21 cellular contexts compared by ENCODE assay signal in genomic region chr10:132428486-132428885, GRCh38. TPM values are rescaled to one million over a fixed set of nuclear protein-coding genes. Genes with fewer than 3 reads are reported as not detected.
DNase-seq lines count a peak whose midpoint lies in the region; ATAC-seq, FAIRE-seq and TF ChIP-seq lines count a peak whose summit lies in the region.
"Had no signal": no experiment of that assay in that cellular context is flagged by ENCODE, and none has a peak within 500 bp of the region (broad histone marks: within the 10 kb centered on the region; RNA-seq: fewer than 3 reads in every experiment).

No MANE protein-coding gene starts in this region.

- intact Hi-C loops in kidney (cut with DNase I): no loop called here
- intact Hi-C loops in spleen (cut with DNase I; ENCODE audit: low total_unique reads): no loop called here
- intact Hi-C loops in activated CD8-positive, alpha-beta T cell treated with anti-CD3 and anti-CD28 coated beads for 36 hours (cut with micrococcal nuclease): no loop called here

- H3K27me3 ChIP-seq in BLaER1 (no peaks in the 10 kb centered on the region), spleen (replicated peaks in 1 of 7) (no peaks in the 10 kb centered on the region)
- H3K27me3 ChIP-seq: BE2C; BLaER1 treated with 17β-estradiol and CSF1 and Interleukin-3, amounts not matched to agents 10 nM and 100 nM had no signal

- no peak for ATAC-seq in activated CD8-positive, alpha-beta T cell treated with anti-CD3 and anti-CD28 coated beads for 36 hours

- POLR2A ChIA-PET in activated CD8-positive, alpha-beta T cell treated with anti-CD3 and anti-CD28 coated beads for 36 hours (lab: Charles Lee): no interaction called here

- H3K4me3 ChIP-seq in BLaER1 (no peak overlapping the region), kidney (ENCODE audit: low read length in 2 of 2) (no peak overlapping the region), spleen (no peak overlapping the region)
- H3K4me3 ChIP-seq: BLaER1 treated with 17β-estradiol and CSF1 and Interleukin-3, amounts not matched to agents 10 nM and 100 nM had no signal

- WGBS in spleen, 5 donors: 89 to 99% (median 97%) methylated on average over 9 to 11 of the region's 11 CpGs

- no peaks in the 10 kb centered on the region for H3K27me3 Mint-ChIP-seq in activated CD8-positive, alpha-beta T cell treated with anti-CD3 and anti-CD28 coated beads for 36 hours
- no peaks in the 10 kb centered on the region for H3K27me3 Mint-ChIP-seq in type B pancreatic cell
- H3K27me3 Mint-ChIP-seq: CD4-positive, alpha-beta T cell had no signal

- no peak for TF ChIP-seq POLR2A in spleen (IDR thresholded peaks at IDR 0.05)

- H3K9ac ChIP-seq in BLaER1 (no peak overlapping the region), kidney (ENCODE audit: low read length in 2 of 2) (peak overlapping the region in 1 of 2 donors; percentile 12)

- TF ChIP-seq CTCF in kidney (IDR thresholded peaks at IDR 0.05; ENCODE audit: borderline replicate concordance, extremely low read depth, insufficient read depth) (no peak), spleen (IDR thresholded peaks at IDR 0.05 in 8 of 11, conservative IDR thresholded peaks at IDR 0.05 in 3 of 11) (no peak), type B pancreatic cell (conservative IDR thresholded peaks at IDR 0.05) (no peak)
- no peak for TF ChIP-seq CTCF in activated CD8-positive, alpha-beta T cell treated with anti-CD3 and anti-CD28 coated beads for 36 hours (IDR thresholded peaks at IDR 0.05)

- DNase-seq in kidney (peak; percentile 68), myocyte (ENCODE audit: low read depth) (peak; percentile 58), spleen (peak; percentile 57), type B pancreatic cell (ENCODE audit: extremely low spot score, unreplicated experiment) (no peak), urothelium cell line (ENCODE audit: low spot score) (no peak)
- DNase-seq in activated CD8-positive, alpha-beta T cell treated with anti-CD3 and anti-CD28 coated beads for 36 hours: no peak
- DNase-seq: 8988T; ACHN; BE2C; Caco-2; Calu3; CD4-positive, alpha-beta T cell; CD8-positive, alpha-beta T cell; GF-D8 had no signal

- CTCF ChIA-PET in activated CD8-positive, alpha-beta T cell treated with anti-CD3 and anti-CD28 coated beads for 36 hours (lab: Charles Lee): no interaction called here

- no peak overlapping the region for H3K4me2 ChIP-seq in BLaER1

- no peaks in the 10 kb centered on the region for H4K20me1 ChIP-seq in BLaER1
- H4K20me1 ChIP-seq: BLaER1 treated with 17β-estradiol and CSF1 and Interleukin-3, amounts not matched to agents 10 nM and 100 nM had no signal

- H3K4me1 Mint-ChIP-seq in activated CD8-positive, alpha-beta T cell treated with anti-CD3 and anti-CD28 coated beads for 36 hours (ENCODE audit: low read depth): peaks cover under 1% of the 10 kb centered on the region
- peaks cover 14% of the 10 kb centered on the region for H3K4me1 Mint-ChIP-seq in type B pancreatic cell (ENCODE audit: unreplicated experiment)

- H3K9me3 ChIP-seq in BLaER1: no peaks in the 10 kb centered on the region
- no peaks in the 10 kb centered on the region for H3K9me3 ChIP-seq in kidney (ENCODE audit: control insufficient read depth in 1 of 2, low read length in 2 of 2)
- no peaks in the 10 kb centered on the region for H3K9me3 ChIP-seq in spleen
- H3K9me3 ChIP-seq: BE2C; BLaER1 treated with 17β-estradiol and CSF1 and Interleukin-3, amounts not matched to agents 10 nM and 100 nM; Caco-2 had no signal

- H3K9me3 Mint-ChIP-seq in activated CD8-positive, alpha-beta T cell treated with anti-CD3 and anti-CD28 coated beads for 36 hours: no peaks in the 10 kb centered on the region
- H3K9me3 Mint-ChIP-seq in type B pancreatic cell: no peaks in the 10 kb centered on the region
- H3K9me3 Mint-ChIP-seq: CD4-positive, alpha-beta T cell; CD8-positive, alpha-beta T cell had no signal

- no peaks in the 10 kb centered on the region for H3K36me3 Mint-ChIP-seq in activated CD8-positive, alpha-beta T cell treated with anti-CD3 and anti-CD28 coated beads for 36 hours (ENCODE audit: low read depth)
- H3K36me3 Mint-ChIP-seq in type B pancreatic cell: no peaks in the 10 kb centered on the region
- H3K36me3 Mint-ChIP-seq: CD8-positive, alpha-beta T cell had no signal

- FAIRE-seq in kidney (lab: Jason Lieb, UNC) (no peak), urothelium cell line (lab: Jason Lieb, UNC) (no peak)
- FAIRE-seq: A204.1, D721Med, G401.6, GM18507 had no signal

- no peaks in the 10 kb centered on the region; the same call in 1 of the 2 replicates for H3K36me3 ChIP-seq in BLaER1
- H3K36me3 ChIP-seq in kidney (ENCODE audit: control insufficient read depth in 1 of 2, insufficient read depth in 2 of 2, low read length in 2 of 2): peaks cover 0 to 7% of the 10 kb centered on the region in 2 donors
- peaks cover 0 to 17% (median 2%) of the 10 kb centered on the region in 6 donors for H3K36me3 ChIP-seq in spleen
- H3K36me3 ChIP-seq: BLaER1 treated with 17β-estradiol and CSF1 and Interleukin-3, amounts not matched to agents 10 nM and 100 nM had no signal

- H3K4me3 Mint-ChIP-seq in activated CD8-positive, alpha-beta T cell treated with anti-CD3 and anti-CD28 coated beads for 36 hours: no peak overlapping the region
- no peak overlapping the region for H3K4me3 Mint-ChIP-seq in type B pancreatic cell
- H3K4me3 Mint-ChIP-seq: CD4-positive, alpha-beta T cell; CD8-positive, alpha-beta T cell had no signal

- H3K27ac ChIP-seq in BLaER1 (peak overlapping the region; percentile 65; the same call in 1 of the 2 replicates), kidney (ENCODE audit: low read depth in 2 of 2, low read length in 2 of 2) (no peak overlapping the region), spleen (no peak overlapping the region)
- H3K27ac ChIP-seq: C4-2B had no signal

- H3K4me1 ChIP-seq in BLaER1 (peaks cover 66% of the 10 kb centered on the region), kidney (ENCODE audit: control insufficient read depth in 1 of 2, insufficient read depth in 1 of 2, low read depth in 1 of 2, low read length in 2 of 2) (peaks cover 0 to 15% of the 10 kb centered on the region in 2 donors), spleen (peaks cover 5 to 34% (median 22%) of the 10 kb centered on the region in 6 donors)
- H3K4me1 ChIP-seq: Caco-2 had no signal

- H3K27ac Mint-ChIP-seq in activated CD8-positive, alpha-beta T cell treated with anti-CD3 and anti-CD28 coated beads for 36 hours: no peak overlapping the region
- H3K27ac Mint-ChIP-seq in type B pancreatic cell: no peak overlapping the region
- H3K27ac Mint-ChIP-seq: CD4-positive, alpha-beta T cell; CD8-positive, alpha-beta T cell had no signal

RNA-seq across cellular contexts. Expression of gene PWWP2B, which starts 31.5 kb away (rescaled TPM):
- total RNA-seq in kidney (24.3 TPM), myocyte (11.1 and 20.1 TPM in 2 replicates), spleen (10 to 100 TPM; 24.8 to 41.7 (median 28.1) TPM), type B pancreatic cell (ENCODE audit: low replicate concordance) (22.6 and 41.4 TPM in 2 replicates)
- polyA plus RNA-seq in kidney (ENCODE audit: insufficient read depth, low read depth, low replicate concordance) (12.9 TPM), spleen (10 to 100 TPM; 22.5 to 50.0 (median 27.8) TPM)
- polyA plus RNA-seq in myocyte (2012): 5.1 TPM
- 1 to 10 TPM; 6.0 to 6.6 TPM for total RNA-seq in activated CD8-positive, alpha-beta T cell treated with anti-CD3 and anti-CD28 coated beads for 36 hours

Comparison
In these comparisons a context has a peak if more than half of its experiments do, and no peak if none do; other contexts are left out.
1. DNase-seq: peak in kidney (single experiment), myocyte (single experiment) and spleen (single experiment); none in activated CD8-positive, alpha-beta T cell treated with anti-CD3 and anti-CD28 coated beads for 36 hours (single experiment), type B pancreatic cell (single experiment) and urothelium cell line (single experiment).